Comparison of ENCODE assay signal across 12 cellular contexts in the genomic region with DNA sequence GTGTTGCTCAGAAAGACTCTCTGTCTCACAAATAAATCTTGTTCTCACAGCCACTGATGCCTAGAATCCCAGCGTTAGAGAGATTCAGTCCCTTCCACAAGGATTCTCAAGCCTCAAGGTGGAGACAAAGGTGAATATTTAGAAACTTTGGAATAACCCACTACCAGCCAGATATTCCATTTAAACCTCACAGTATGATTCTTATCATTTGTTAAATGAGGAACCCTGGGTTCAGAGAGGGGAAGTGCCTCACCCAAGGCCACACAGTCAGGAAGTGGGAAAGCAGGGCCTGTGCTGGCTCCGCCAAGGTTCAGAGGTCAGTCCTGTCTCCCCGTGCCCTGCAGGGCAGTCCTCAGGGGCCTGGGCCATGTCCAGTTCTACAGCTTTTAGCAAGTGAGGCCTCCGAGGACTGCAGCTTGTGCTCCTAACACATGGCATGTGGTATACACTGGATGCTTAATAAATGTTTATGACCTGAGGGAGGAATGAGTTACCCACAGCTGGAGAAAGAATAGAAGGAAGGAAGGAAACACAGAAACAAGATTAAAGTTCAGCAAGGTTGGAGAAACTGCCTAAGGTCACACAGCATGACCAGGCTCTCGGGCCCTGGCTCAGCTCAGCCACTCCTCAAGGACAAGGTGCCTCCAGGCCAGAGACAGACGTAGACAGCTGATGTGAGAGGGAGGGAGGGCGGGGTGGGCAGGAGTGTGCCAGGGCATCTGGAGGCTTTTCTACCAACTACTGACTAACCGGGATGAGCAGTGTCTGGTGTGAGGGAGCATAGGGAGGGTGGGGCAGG. TPM values are rescaled to one million over a fixed set of nuclear protein-coding genes. Genes with fewer than 3 reads are reported as not detected.
DNase-seq lines count a peak whose midpoint lies in the region; ATAC-seq, FAIRE-seq and TF ChIP-seq lines count a peak whose summit lies in the region.
"Had no signal": no experiment of that assay in that cellular context is flagged by ENCODE, and none has a peak within 500 bp of the region (broad histone marks: within the 10 kb centered on the region; RNA-seq: fewer than 3 reads in every experiment).

No MANE protein-coding gene starts in this region.

- ATAC-seq in memory B cell (ENCODE audit: low read depth) (no peak), HG02642 (IDR thresholded peaks at IDR 0.05; ENCODE audit: poor library complexity, unreplicated experiment) (no peak), GM21367 (IDR thresholded peaks at IDR 0.05; ENCODE audit: unreplicated experiment) (no peak)
- ATAC-seq: activated CD8-positive, alpha-beta memory T cell treated with anti-CD3 and anti-CD28 coated beads, Interleukin-2, amount 10 ng/mL, durations not matched to agents 7 days and 5 days had no signal

- no peak for FAIRE-seq in bronchial epithelial cell (lab: Jason Lieb, UNC)

- no peak overlapping the region for H3K4me3 ChIP-seq in bronchial epithelial cell (ENCODE audit: low read depth, low read length)
- H3K4me3 ChIP-seq: HAP-1, suprapubic skin had no signal

- no peak overlapping the region for H3K4me3 Mint-ChIP-seq in memory B cell
- H3K4me3 Mint-ChIP-seq: activated CD8-positive, alpha-beta memory T cell treated with anti-CD3 and anti-CD28 coated beads, Interleukin-2, amount 10 ng/mL, durations not matched to agents 7 days and 5 days had no signal

- TF ChIP-seq CTCF in bronchial epithelial cell (IDR thresholded peaks at IDR 0.05; ENCODE audit: insufficient read depth, low read length, severe bottlenecking): no peak

- no peaks in the 10 kb centered on the region for H3K27me3 ChIP-seq in bronchial epithelial cell (ENCODE audit: control insufficient read depth, insufficient read depth, low read length)
- H3K27me3 ChIP-seq: suprapubic skin had no signal

- no peaks in the 10 kb centered on the region for H3K36me3 Mint-ChIP-seq in memory B cell
- H3K36me3 Mint-ChIP-seq: activated CD8-positive, alpha-beta memory T cell treated with anti-CD3 and anti-CD28 coated beads, Interleukin-2, amount 10 ng/mL, durations not matched to agents 7 days and 5 days had no signal

- H3K9me3 Mint-ChIP-seq in memory B cell: no peaks in the 10 kb centered on the region

- peak; percentile 58 for DNase-seq in A172 (ENCODE audit: low spot score)
- DNase-seq in NOMO-1 (lab: John Stamatoyannopoulos, UW; ENCODE audit: unreplicated experiment in 2 of 2): peak; percentile 43 to 59
- DNase-seq in bronchial epithelial cell (ENCODE audit: low read depth): peak; percentile 31
- no peak for DNase-seq in memory B cell (ENCODE audit: low spot score in 2 of 2)
- DNase-seq in DMS153 treated with DMSO at 0.1 percent for 48 hours (lab: John Stamatoyannopoulos, UW; ENCODE audit: unreplicated experiment): no peak
- DNase-seq in activated CD4-positive, alpha-beta T cell treated with anti-CD3 and anti-CD28 coated beads, Interleukin-2, amount 50 U/mL, for 1 hour: no peak
- DNase-seq: activated CD8-positive, alpha-beta memory T cell treated with anti-CD3 and anti-CD28 coated beads, Interleukin-2, amount 10 ng/mL, durations not matched to agents 7 days and 5 days; caudate nucleus had no signal

- H3K36me3 ChIP-seq in bronchial epithelial cell (ENCODE audit: control insufficient read depth, insufficient read depth, low read length): no peaks in the 10 kb centered on the region
- H3K36me3 ChIP-seq: HAP-1, suprapubic skin had no signal

- H3K27me3 Mint-ChIP-seq in memory B cell: peaks cover 2% of the 10 kb centered on the region

- H3K4me1 Mint-ChIP-seq in memory B cell: peaks cover 19% of the 10 kb centered on the region

- H3K27ac Mint-ChIP-seq in memory B cell: peak overlapping the region; percentile 62
- H3K27ac Mint-ChIP-seq: activated CD8-positive, alpha-beta memory T cell treated with anti-CD3 and anti-CD28 coated beads, Interleukin-2, amount 10 ng/mL, durations not matched to agents 7 days and 5 days had no signal

RNA-seq across cellular contexts. Expression of a gene that starts 3.9 kb away (rescaled TPM):
- total RNA-seq in A172 (2014; rRNA removed; shearing (Covaris generic)): 13.9 and 27.0 TPM in 2 replicates
- total RNA-seq in bronchial epithelial cell: 0.51 and 5.5 TPM in 2 replicates

Comparison
In these comparisons a context has a peak if more than half of its experiments do, and no peak if none do; other contexts are left out.
1. DNase-seq: peak in A172 (single experiment), NOMO-1 (2 of 2) and bronchial epithelial cell (single experiment); none in memory B cell (0 of 2), DMS153 treated with DMSO at 0.1 percent for 48 hours (single experiment) and activated CD4-positive, alpha-beta T cell treated with anti-CD3 and anti-CD28 coated beads, Interleukin-2, amount 50 U/mL, for 1 hour (single experiment).